ENCODE assay signal across 37 cellular contexts in genomic region chr2:157250836-157251235, GRCh38. TPM values are rescaled to one million over a fixed set of nuclear protein-coding genes. Genes with fewer than 3 reads are reported as not detected.
"Had no signal": no experiment of that assay in that cellular context is flagged by ENCODE, and none has a peak within 500 bp of the region (broad histone marks: within the 10 kb centered on the region; RNA-seq: fewer than 3 reads in every experiment).

No MANE protein-coding gene starts in this region.

- H3K4me3 Mint-ChIP-seq: activated CD8-positive, alpha-beta T cell treated with anti-CD3 and anti-CD28 coated beads for 36 hours; activated naive CD8-positive, alpha-beta T cell treated with anti-CD3 and anti-CD28 coated beads for 36 hours had no signal

- ATAC-seq: activated CD8-positive, alpha-beta T cell treated with anti-CD3 and anti-CD28 coated beads for 36 hours; PC-3 had no signal

- H3K27ac Mint-ChIP-seq: activated CD8-positive, alpha-beta T cell treated with anti-CD3 and anti-CD28 coated beads for 36 hours; activated naive CD8-positive, alpha-beta T cell treated with anti-CD3 and anti-CD28 coated beads for 36 hours had no signal

- H3K36me3 Mint-ChIP-seq: activated naive CD8-positive, alpha-beta T cell treated with anti-CD3 and anti-CD28 coated beads for 36 hours had no signal

- H3K27ac ChIP-seq: brain microvascular endothelial cell, KMS-11, Peyer's patch, WERI-Rb-1 had no signal

- DNase-seq: activated CD4-positive, alpha-beta T cell treated with anti-CD3 and anti-CD28 coated beads for 1 hour; activated CD4-positive, alpha-beta T cell treated with anti-CD3 and anti-CD28 coated beads for 48 hours; activated CD4-positive, CD25-positive, alpha-beta regulatory T cell; activated CD8-positive, alpha-beta T cell treated with anti-CD3 and anti-CD28 coated beads for 36 hours; activated gamma-delta T cell treated with Interleukin-2 at 50 U/mL for 16 hours; activated naive CD4-positive, alpha-beta T cell treated with anti-CD3 and anti-CD28 coated beads, Interleukin-2, amount 50 U/mL, for 16 hours; activated naive CD8-positive, alpha-beta T cell treated with anti-CD3 and anti-CD28 coated beads for 36 hours; activated T-cell treated with anti-CD3 and anti-CD28 coated beads, Interleukin-2, amount 50 U/mL, for 1 hour; amniotic stem cell; aorta; brain microvascular endothelial cell; central memory CD4-positive, alpha-beta T cell; MM.1S; MV-4-11; NCI-H1092 treated with DMSO at 0.1 percent for 48 hours; NCI-H1417; NCI-H146; NCI-H187; NCI-H2029 treated with DMSO at 0.1 percent for 48 hours; NCI-H2107; NCI-H2171; NCI-H510A; NCI-H526; NCI-H748 treated with DMSO at 0.1 percent for 48 hours; NK-92 treated with Interleukin-12 subunit alpha and Interleukin-12 subunit beta, amount 100 ng/mL, for 24 hours; PC-3; RPMI8226; SHP77 treated with DMSO at 0.1 percent for 48 hours; SW 1271; T1000; WERI-Rb-1 had no signal

- H3K36me3 ChIP-seq: brain microvascular endothelial cell, Peyer's patch, WERI-Rb-1 had no signal

- H3K9ac ChIP-seq: KMS-11 had no signal

- H3K9me3 Mint-ChIP-seq: activated CD8-positive, alpha-beta T cell treated with anti-CD3 and anti-CD28 coated beads for 36 hours; activated naive CD8-positive, alpha-beta T cell treated with anti-CD3 and anti-CD28 coated beads for 36 hours had no signal

- H3K27me3 ChIP-seq: brain microvascular endothelial cell, Peyer's patch had no signal

- H3K9me3 ChIP-seq: Peyer's patch had no signal

- H3K4me3 ChIP-seq: Peyer's patch had no signal

- H3K4me1 ChIP-seq: Peyer's patch had no signal

- H3K4me2 ChIP-seq: KMS-11 had no signal

RNA-seq across cellular contexts. Expression of gene GALNT5, which starts 6.7 kb away (rescaled TPM):
- total RNA-seq: activated CD8-positive, alpha-beta memory T cell treated with anti-CD3 and anti-CD28 coated beads for 36 hours; activated CD8-positive, alpha-beta T cell treated with anti-CD3 and anti-CD28 coated beads for 36 hours; activated naive CD8-positive, alpha-beta T cell treated with anti-CD3 and anti-CD28 coated beads for 36 hours; SK-MEL-5; T-helper 1 cell treated with Interleukin-12 subunit alpha and Interleukin-12 subunit beta and Interleukin-4 antibody, amounts not matched to agents 30 ng/mL and 1 ng/mL, for 36 hours; T-helper 2 cell treated with Interferon-gamma antibody and Interleukin-4, amounts not matched to agents 100 ng/mL and 5 ng/mL, for 36 hours had no signal
